Comparison of ENCODE assay signal across 33 cellular contexts in genomic region chr6:162626869-162627268, GRCh38.
"Had no signal": no experiment of that assay in that cellular context is flagged by ENCODE, and none has a peak within 500 bp of the region (broad histone marks: within the 10 kb centered on the region; RNA-seq: fewer than 3 reads in every experiment).

No MANE protein-coding gene starts in this region.

- DNase-seq: Kasumi-1, KG1, MG63, NCI-H1048, NCI-H1092 treated with DMSO at 0.1 percent for 48 hours, NCI-H1105 treated with DMSO at 0.1 percent for 48 hours, NCI-H1417, NCI-H1436, NCI-H146, NCI-H1694, NCI-H187, NCI-H1930, NCI-H2029 treated with DMSO at 0.1 percent for 48 hours, NCI-H2081 treated with DMSO at 0.1 percent for 48 hours, NCI-H2107, NCI-H2171, NCI-H2227 treated with DMSO at 0.1 percent for 48 hours, NCI-H345, NCI-H446, NCI-H510A treated with DMSO at 0.1 percent for 48 hours, NCI-H524 treated with DMSO at 0.1 percent for 48 hours, NCI-H526 treated with DMSO at 0.1 percent for 48 hours, NCI-H774, PC-9, SHP77, SIG-M5, SJCRH30, SK-N-SH, SW 1271 had no signal

- H3K27ac ChIP-seq: PC-9, RWPE1, SJCRH30 had no signal

- H3K4me2 ChIP-seq: PC-9, SK-N-SH had no signal

- H3K9ac ChIP-seq: SK-N-SH had no signal

- FAIRE-seq: RCC 7860 had no signal

- H3K4me3 ChIP-seq: MG63, PC-9, SJCRH30 had no signal

- H2AFZ ChIP-seq: PC-9 had no signal

- H3K36me3 ChIP-seq: MG63, SJCRH30 had no signal

- ATAC-seq: Panc1, Right ventricle myocardium inferior had no signal

- H3K9me3 ChIP-seq: MG63, SJCRH30, SK-N-SH had no signal

- H3K27me3 ChIP-seq: MG63, SJCRH30 had no signal

- H3K4me1 ChIP-seq: SJCRH30 had no signal
